Comparison of ENCODE assay signal across 1 cellular context in genomic region chr15:28936481-28936881, GRCh38.
TF ChIP-seq lines count a peak whose summit lies in the region.

No MANE protein-coding gene starts in this region.

TF ChIP-seq in HEK293, 187 proteins besides CTCF, POLR2A, EP300 and RAD21 (continued from another document):
- no peak for TF ChIP-seq ZNF518A (tag by site-specific recombination; conservative IDR thresholded peaks at IDR 0.05; ENCODE audit: low read depth)
